Comparison of ENCODE assay signal across 1 cellular context in the genomic region with DNA sequence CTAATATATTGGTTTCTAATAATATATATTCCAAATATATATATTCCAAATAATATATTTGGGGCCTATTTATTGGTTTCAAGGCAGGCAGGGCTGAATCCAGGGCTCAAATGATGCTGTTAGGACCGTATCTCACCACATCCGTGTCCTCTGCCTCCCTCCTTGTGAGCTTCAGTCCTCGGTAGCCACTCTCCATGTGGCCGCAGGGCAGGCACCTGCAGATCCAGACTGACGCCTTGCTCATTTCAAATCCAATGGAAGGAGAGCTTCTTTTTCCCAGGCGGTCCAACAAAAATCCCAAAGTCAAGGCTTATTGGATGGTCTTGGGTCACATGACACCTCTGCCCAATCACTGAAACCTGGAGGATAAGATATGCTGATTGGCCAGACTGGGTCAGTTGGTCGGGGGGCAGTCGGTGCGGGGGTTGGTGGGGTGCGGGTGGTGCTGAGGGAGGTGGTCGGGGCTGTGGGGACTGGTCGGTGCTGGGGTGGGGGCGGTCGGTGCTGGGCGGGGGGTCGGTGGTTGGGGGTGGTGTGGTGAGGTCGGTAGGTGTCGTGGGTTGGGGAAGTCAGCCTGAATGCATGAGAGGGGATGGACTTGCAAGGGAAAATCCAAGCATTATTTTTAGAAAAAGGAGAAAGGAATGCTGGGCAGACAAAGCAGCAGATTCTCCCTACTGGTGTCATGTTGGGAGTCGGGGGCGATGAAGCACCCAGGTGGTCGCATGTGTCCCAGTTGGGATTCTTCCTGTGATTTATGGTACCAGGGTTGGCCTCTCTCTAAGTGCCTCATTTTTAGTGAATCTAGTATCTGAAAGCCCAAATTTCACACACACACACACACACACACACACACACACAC.
TF ChIP-seq lines count a peak whose summit lies in the region.

No MANE protein-coding gene starts in this region.

TF ChIP-seq in K562, 482 proteins besides CTCF, POLR2A, EP300 and RAD21 (continued from another document):
- TF ChIP-seq, protein P1, sequence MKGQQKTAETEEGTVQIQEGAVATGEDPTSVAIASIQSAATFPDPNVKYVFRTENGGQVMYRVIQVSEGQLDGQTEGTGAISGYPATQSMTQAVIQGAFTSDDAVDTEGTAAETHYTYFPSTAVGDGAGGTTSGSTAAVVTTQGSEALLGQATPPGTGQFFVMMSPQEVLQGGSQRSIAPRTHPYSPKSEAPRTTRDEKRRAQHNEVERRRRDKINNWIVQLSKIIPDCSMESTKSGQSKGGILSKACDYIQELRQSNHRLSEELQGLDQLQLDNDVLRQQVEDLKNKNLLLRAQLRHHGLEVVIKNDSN (CRISPR knock-in tag; IDR thresholded peaks at IDR 0.05) = peak; percentile 69
- TF ChIP-seq, protein P2, sequence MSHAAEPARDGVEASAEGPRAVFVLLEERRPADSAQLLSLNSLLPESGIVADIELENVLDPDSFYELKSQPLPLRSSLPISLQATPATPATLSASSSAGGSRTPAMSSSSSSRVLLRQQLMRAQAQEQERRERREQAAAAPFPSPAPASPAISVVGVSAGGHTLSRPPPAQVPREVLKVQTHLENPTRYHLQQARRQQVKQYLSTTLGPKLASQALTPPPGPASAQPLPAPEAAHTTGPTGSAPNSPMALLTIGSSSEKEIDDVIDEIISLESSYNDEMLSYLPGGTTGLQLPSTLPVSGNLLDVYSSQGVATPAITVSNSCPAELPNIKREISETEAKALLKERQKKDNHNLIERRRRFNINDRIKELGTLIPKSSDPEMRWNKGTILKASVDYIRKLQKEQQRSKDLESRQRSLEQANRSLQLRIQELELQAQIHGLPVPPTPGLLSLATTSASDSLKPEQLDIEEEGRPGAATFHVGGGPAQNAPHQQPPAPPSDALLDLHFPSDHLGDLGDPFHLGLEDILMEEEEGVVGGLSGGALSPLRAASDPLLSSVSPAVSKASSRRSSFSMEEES (CRISPR knock-in tag; IDR thresholded peaks at IDR 0.05) = peak; percentile 82
- TF ChIP-seq, protein P3, sequence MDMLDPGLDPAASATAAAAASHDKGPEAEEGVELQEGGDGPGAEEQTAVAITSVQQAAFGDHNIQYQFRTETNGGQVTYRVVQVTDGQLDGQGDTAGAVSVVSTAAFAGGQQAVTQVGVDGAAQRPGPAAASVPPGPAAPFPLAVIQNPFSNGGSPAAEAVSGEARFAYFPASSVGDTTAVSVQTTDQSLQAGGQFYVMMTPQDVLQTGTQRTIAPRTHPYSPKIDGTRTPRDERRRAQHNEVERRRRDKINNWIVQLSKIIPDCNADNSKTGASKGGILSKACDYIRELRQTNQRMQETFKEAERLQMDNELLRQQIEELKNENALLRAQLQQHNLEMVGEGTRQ (CRISPR knock-in tag; IDR thresholded peaks at IDR 0.05) = peak; percentile 68
- TF ChIP-seq NFYB (IDR thresholded peaks at IDR 0.05; ENCODE audit: extremely low read depth, insufficient read length) (peak; percentile 69), ZNF184 (CRISPR knock-in tag; IDR thresholded peaks at IDR 0.05) (no peak)
